ENCODE assay signal across 14 cellular contexts in the genomic region with DNA sequence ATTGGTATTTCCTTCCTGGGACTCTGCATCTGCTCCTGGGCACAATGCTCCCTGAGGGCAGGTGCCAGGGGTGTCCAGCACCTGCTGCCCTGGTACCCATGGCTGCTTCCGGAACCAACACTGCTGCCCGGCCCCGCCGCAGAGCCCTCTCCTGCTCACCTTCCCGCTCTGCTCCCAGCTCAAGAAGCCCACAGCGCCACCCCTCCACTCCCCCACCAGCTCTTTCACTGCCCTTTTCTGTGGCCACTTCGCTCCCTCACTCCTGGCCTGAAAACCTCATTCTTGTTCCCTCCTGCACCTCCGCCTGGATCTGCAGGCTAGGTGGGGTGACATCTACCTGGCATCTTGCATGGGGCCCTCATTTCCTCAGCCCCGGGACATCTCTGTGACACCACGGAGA. TPM values are rescaled to one million over a fixed set of nuclear protein-coding genes. Genes with fewer than 3 reads are reported as not detected.
A peak's percentile ranks its signal among the peaks of the same experiment; 100 is the strongest.
DNase-seq lines count a peak whose midpoint lies in the region; ATAC-seq and TF ChIP-seq lines count a peak whose summit lies in the region.
"Had no signal": no experiment of that assay in that cellular context is flagged by ENCODE, and none has a peak within 500 bp of the region (broad histone marks: within the 10 kb centered on the region; RNA-seq: fewer than 3 reads in every experiment).

No MANE protein-coding gene starts in this region.

- no peak for ATAC-seq in GM23338

- H3K27ac ChIP-seq in CD4-positive, alpha-beta memory T cell (ENCODE audit: low read depth, low read length) = no peak overlapping the region
- H3K27ac ChIP-seq in GM23338 (ENCODE audit: low read depth) (peak overlapping the region; percentile 76; the same call in 1 of the 2 replicates), neural progenitor cell (peak overlapping the region; percentile 37)

- H3K9ac ChIP-seq in neural progenitor cell = no peak overlapping the region

- H3K4me3 Mint-ChIP-seq in CD4-positive, alpha-beta memory T cell = peak overlapping the region in 1 of 8 donors; percentile 43
- H3K4me3 Mint-ChIP-seq in GM23338 (peak overlapping the region; percentile 23; the same call in 2 of the 3 replicates), chondrocyte (ENCODE audit: unreplicated experiment) (no peak overlapping the region), neural progenitor cell (no peak overlapping the region)

- peaks cover 33 to 62% (median 44%) of the 10 kb centered on the region in 4 donors for H3K4me1 Mint-ChIP-seq in CD4-positive, alpha-beta memory T cell
- peaks cover 72% of the 10 kb centered on the region for H3K4me1 Mint-ChIP-seq in GM23338
- peaks cover 55% of the 10 kb centered on the region for H3K4me1 Mint-ChIP-seq in chondrocyte (ENCODE audit: low read depth)
- peaks cover 54% of the 10 kb centered on the region for H3K4me1 Mint-ChIP-seq in neural progenitor cell

- intact Hi-C loops in CD4-positive, alpha-beta memory T cell (cut with micrococcal nuclease) = no loop called here

- TF ChIP-seq CTCF in GM23338 (conservative IDR thresholded peaks at IDR 0.05; ENCODE audit: low read depth in 2 of 2) = no peak; a peak in 1 of 4 replicates
- TF ChIP-seq CTCF in chondrocyte (IDR thresholded peaks at IDR 0.05) = no peak
- no peak for TF ChIP-seq CTCF in neural progenitor cell (IDR thresholded peaks at IDR 0.05)

- peaks cover 0 to 2% (median 0%) of the 10 kb centered on the region in 8 donors for H3K9me3 Mint-ChIP-seq in CD4-positive, alpha-beta memory T cell
- H3K9me3 Mint-ChIP-seq in GM23338 = no peaks in the 10 kb centered on the region; the same call in 1 of the 3 replicates
- no peaks in the 10 kb centered on the region for H3K9me3 Mint-ChIP-seq in chondrocyte (ENCODE audit: low read depth)
- no peaks in the 10 kb centered on the region for H3K9me3 Mint-ChIP-seq in neural progenitor cell

- H3F3A ChIP-seq in GM23338 (replicated peaks; ENCODE audit: low read depth) = no peaks in the 10 kb centered on the region
- peaks cover 10% of the 10 kb centered on the region for H3F3A ChIP-seq in neural progenitor cell (ENCODE audit: low read depth)

- CTCF ChIA-PET in CD4-positive, alpha-beta memory T cell (lab: Charles Lee; ENCODE audit: partially characterized antibody) = no interaction called here

- H3K36me3 ChIP-seq in CD4-positive, alpha-beta memory T cell (ENCODE audit: insufficient read depth, low read length) = no peaks in the 10 kb centered on the region
- no peaks in the 10 kb centered on the region; the same call in 1 of the 2 replicates for H3K36me3 ChIP-seq in GM23338 (ENCODE audit: insufficient read depth)
- no peaks in the 10 kb centered on the region for H3K36me3 ChIP-seq in neural progenitor cell

- H3K27me3 Mint-ChIP-seq in CD4-positive, alpha-beta memory T cell = no peaks in the 10 kb centered on the region
- peaks cover 28% of the 10 kb centered on the region for H3K27me3 Mint-ChIP-seq in GM23338 (ENCODE audit: insufficient read depth, low read depth, poor library complexity)
- no peaks in the 10 kb centered on the region for H3K27me3 Mint-ChIP-seq in chondrocyte (ENCODE audit: low read depth)
- H3K27me3 Mint-ChIP-seq in neural progenitor cell (ENCODE audit: insufficient read depth, low read depth) = peaks cover 5% of the 10 kb centered on the region

- H3K4me3 ChIP-seq in CD4-positive, alpha-beta memory T cell (ENCODE audit: low read length in 2 of 2) = no peak overlapping the region
- H3K4me3 ChIP-seq in GM23338 (no peak overlapping the region), neural progenitor cell (no peak overlapping the region)
- H3K4me3 ChIP-seq: HAP-1, sigmoid colon had no signal

- peaks cover 97% of the 10 kb centered on the region for H3K79me2 ChIP-seq in GM23338 (replicated peaks; ENCODE audit: insufficient read depth)
- peaks cover 100% of the 10 kb centered on the region for H3K79me2 ChIP-seq in neural progenitor cell (ENCODE audit: low read depth)

- no peak overlapping the region for H2AFZ ChIP-seq in GM23338
- H2AFZ ChIP-seq in neural progenitor cell (replicated peaks) = no peak overlapping the region

- no peaks in the 10 kb centered on the region for H3K9me2 ChIP-seq in GM23338 (ENCODE audit: insufficient read depth)

- peaks cover 0 to 6% of the 10 kb centered on the region in 2 donors for H3K36me3 Mint-ChIP-seq in CD4-positive, alpha-beta memory T cell
- H3K36me3 Mint-ChIP-seq in GM23338 (ENCODE audit: low read depth) (peaks cover 18% of the 10 kb centered on the region), chondrocyte (ENCODE audit: low read depth) (no peaks in the 10 kb centered on the region), neural progenitor cell (peaks cover 11% of the 10 kb centered on the region)

- peaks cover 44% of the 10 kb centered on the region for H4K20me1 ChIP-seq in GM23338 (replicated peaks; ENCODE audit: insufficient read depth)
- H4K20me1 ChIP-seq in neural progenitor cell (ENCODE audit: low read depth) = peaks cover 98% of the 10 kb centered on the region

- H3K4me1 ChIP-seq in CD4-positive, alpha-beta memory T cell (ENCODE audit: insufficient read depth, low read length) = peaks cover 17% of the 10 kb centered on the region
- H3K4me1 ChIP-seq in GM23338 (ENCODE audit: insufficient read depth) (peaks cover 46% of the 10 kb centered on the region), neural progenitor cell (peaks cover 35% of the 10 kb centered on the region)

- peak overlapping the region in 5 of 7 donors; percentile 42 to 86 (median 65) for H3K27ac Mint-ChIP-seq in CD4-positive, alpha-beta memory T cell
- H3K27ac Mint-ChIP-seq in GM23338 (peak overlapping the region; percentile 78), chondrocyte (ENCODE audit: unreplicated experiment) (peak overlapping the region; percentile 27), neural progenitor cell (no peak overlapping the region)

- no peaks in the 10 kb centered on the region for H3K9me3 ChIP-seq in CD4-positive, alpha-beta memory T cell (ENCODE audit: control insufficient read depth in 1 of 2, low read length in 2 of 2)
- no peaks in the 10 kb centered on the region for H3K9me3 ChIP-seq in neural progenitor cell (ENCODE audit: low read depth)
- H3K9me3 ChIP-seq: HAP-1, sigmoid colon had no signal

- DNase-seq in CD4-positive, alpha-beta memory T cell = no peak
- DNase-seq in GM23338 (ENCODE audit: low spot score) = no peak
- no peak for DNase-seq in chondrocyte (ENCODE audit: low spot score)
- DNase-seq in neural progenitor cell (ENCODE audit: low spot score) = no peak
- no peak for DNase-seq in NCI-H1930 (lab: John Stamatoyannopoulos, UW)
- DNase-seq in SIG-M5 treated with dmso at 0.1 percent for 504 hours (lab: John Stamatoyannopoulos, UW; ENCODE audit: unreplicated experiment) = no peak
- DNase-seq in retina = no peak
- DNase-seq: aorta, Karpas-422, NCI-H1436, NCI-H748 treated with DMSO at 0.1 percent for 48 hours, sigmoid colon, substantia nigra had no signal

- H3K27me3 ChIP-seq in CD4-positive, alpha-beta memory T cell (ENCODE audit: insufficient read depth, low read length) = no peaks in the 10 kb centered on the region
- H3K27me3 ChIP-seq in GM23338 (ENCODE audit: insufficient read depth) (no peaks in the 10 kb centered on the region), neural progenitor cell (no peaks in the 10 kb centered on the region)
- H3K27me3 ChIP-seq: sigmoid colon had no signal

- H3K4me2 ChIP-seq in GM23338 (no peak overlapping the region), neural progenitor cell (no peak overlapping the region)

- POLR2A ChIA-PET in CD4-positive, alpha-beta memory T cell (lab: Charles Lee; ENCODE audit: partially characterized antibody) = no interaction called here

TF ChIP-seq in GM23338, 12 proteins besides CTCF, POLR2A, EP300 and RAD21 (continues in another document):
- TF ChIP-seq EZH2 (IDR thresholded peaks at IDR 0.05; ENCODE audit: low read depth, unreplicated experiment) (no peak), ZNF331 (CRISPR knock-in tag; IDR thresholded peaks at IDR 0.05; ENCODE audit: low read depth) (no peak), ZNF114 (CRISPR knock-in tag; IDR thresholded peaks at IDR 0.05) (no peak), CREB1 (CRISPR knock-in tag; IDR thresholded peaks at IDR 0.05; ENCODE audit: low read depth) (no peak), STAT1 (IDR thresholded peaks at IDR 0.05; ENCODE audit: unreplicated experiment) (no peak), POLR2AphosphoS5 (IDR thresholded peaks at IDR 0.05; ENCODE audit: low read depth) (no peak), JUNB (IDR thresholded peaks at IDR 0.05; ENCODE audit: unreplicated experiment) (no peak), EZH2phosphoT487 (IDR thresholded peaks at IDR 0.05; ENCODE audit: unreplicated experiment) (no peak)

RNA-seq across cellular contexts. Expression of a gene that starts 6.4 kb away (rescaled TPM):
- 10 to 100 TPM; 29.6 to 34.1 TPM for total RNA-seq in CD4-positive, alpha-beta memory T cell
- 1 to 10 TPM in 1 of 2 donors, under 1 TPM in 1; 0.67 to 3.1 TPM for polyA plus RNA-seq in CD4-positive, alpha-beta memory T cell
- 35.3 and 44.6 TPM in 2 replicates for total RNA-seq in GM23338 (2014; rRNA removed; shearing (Covaris generic))
- polyA plus RNA-seq in GM23338 (2016; fragmentation: Nextera tagmentation; extraction: Ambion mirVana) = 12.5 and 15.9 TPM in 2 replicates
- total RNA-seq in chondrocyte = 22.4 to 26.6 TPM (median 26.5 TPM) in 3 replicates
- total RNA-seq in neural progenitor cell (ENCODE audit: low replicate concordance) = 2.2 and 30.0 TPM in 2 replicates

RNA-seq across cellular contexts. Expression of a gene that starts 26.4 kb away (rescaled TPM):
- 10 to 100 TPM; 33.2 to 42.8 TPM for total RNA-seq in CD4-positive, alpha-beta memory T cell
- polyA plus RNA-seq in CD4-positive, alpha-beta memory T cell = 10 to 100 TPM in 1 of 2 donors, 1 to 10 TPM in 1; 6.2 to 20.8 TPM
- 58.5 and 60.5 TPM in 2 replicates for total RNA-seq in GM23338 (2014; rRNA removed; shearing (Covaris generic))
- polyA plus RNA-seq in GM23338 (2016; fragmentation: Nextera tagmentation; extraction: Ambion mirVana) = 23.6 and 25.1 TPM in 2 replicates
- total RNA-seq in chondrocyte (30.4 to 33.1 TPM (median 31.5 TPM) in 3 replicates), neural progenitor cell (ENCODE audit: low replicate concordance) (7.0 and 51.8 TPM in 2 replicates)
